Comparison of ENCODE assay signal across 8 cellular contexts in genomic region chr12:116924558-116925453, GRCh38. TPM values are rescaled to one million over a fixed set of nuclear protein-coding genes. Genes with fewer than 3 reads are reported as not detected.
DNase-seq lines count a peak whose midpoint lies in the region; ATAC-seq and TF ChIP-seq lines count a peak whose summit lies in the region.

No MANE protein-coding gene starts in this region.

- H3K9ac ChIP-seq in adipocyte (ENCODE audit: low read length), result no peak overlapping the region

- intact Hi-C loops in spleen (cut with DNase I; ENCODE audit: low total_unique reads) (no loop called here), sciatic nerve (cut with DNase I) (no loop called here)

- H3K4me1 ChIP-seq in adipocyte (ENCODE audit: control insufficient read depth, insufficient read depth, low read length) (peaks cover 48% of the 10 kb centered on the region), spleen (peaks cover 8 to 73% (median 22%) of the 10 kb centered on the region in 6 donors)

- H3K27me3 ChIP-seq in adipocyte (replicated peaks; ENCODE audit: control insufficient read depth, insufficient read depth, low read length), result no peaks in the 10 kb centered on the region
- no peaks in the 10 kb centered on the region for H3K27me3 ChIP-seq in spleen (replicated peaks in 1 of 7)

- DNase-seq in RKO (ENCODE audit: low spot score), result peak; percentile 92
- DNase-seq in adipocyte (ENCODE audit: low read depth), result peak; percentile 44
- DNase-seq in non-pigmented ciliary epithelial cell (ENCODE audit: low read depth), result peak; percentile 67
- no peak for DNase-seq in spleen
- no peak for DNase-seq in GM10266 (ENCODE audit: extremely low spot score)
- DNase-seq in sciatic nerve (ENCODE audit: low spot score), result no peak

- no peak for TF ChIP-seq POLR2A in spleen (IDR thresholded peaks at IDR 0.05)

- H3K36me3 ChIP-seq in adipocyte (ENCODE audit: control insufficient read depth, insufficient read depth, low read length, severe bottlenecking) (peaks cover 17% of the 10 kb centered on the region), spleen (peaks cover 0 to 28% (median 13%) of the 10 kb centered on the region in 6 donors)

- no peaks in the 10 kb centered on the region for H3K9me3 ChIP-seq in adipocyte (ENCODE audit: control insufficient read depth, low read length)
- H3K9me3 ChIP-seq in spleen, result no peaks in the 10 kb centered on the region

- TF ChIP-seq CTCF in spleen (IDR thresholded peaks at IDR 0.05 in 8 of 11, conservative IDR thresholded peaks at IDR 0.05 in 3 of 11) (no peak), GM10266 (IDR thresholded peaks at IDR 0.05; ENCODE audit: control insufficient read depth, insufficient read depth, low read depth, missing control alignments) (no peak)

- peak; percentile 67 for ATAC-seq in GM18873 (IDR thresholded peaks at IDR 0.05; ENCODE audit: low FRiP score, unreplicated experiment)
- peak; percentile 73 for ATAC-seq in HG02970 (IDR thresholded peaks at IDR 0.05; ENCODE audit: low FRiP score, unreplicated experiment)
- ATAC-seq in sciatic nerve, result no peak

- H3K27ac ChIP-seq in spleen, result peak overlapping the region in 1 of 8 donors; percentile 10

- 51 to 75% (median 56%) methylated on average over 5 of the region's 5 CpGs for WGBS in spleen, 5 donors

- H3K4me3 ChIP-seq in adipocyte (ENCODE audit: low read length) (no peak overlapping the region), spleen (no peak overlapping the region)

RNA-seq across cellular contexts. Expression of gene FBXW8, which starts 14.1 kb away (rescaled TPM):
- 10 to 100 TPM; 10.5 to 17.3 (median 14.0) TPM for total RNA-seq in spleen
- polyA plus RNA-seq in spleen, result 1 to 10 TPM; 2.2 to 4.2 (median 3.6) TPM
- 12.9 TPM for total RNA-seq in sciatic nerve

RNA-seq across cellular contexts. Expression of gene HRK, which starts 43.6 kb away (rescaled TPM):
- total RNA-seq in spleen (under 1 TPM in 6 of 7 donors, not detected in 1; 0.13 to 0.58 (median 0.40) TPM), sciatic nerve (0.22 TPM)
- under 1 TPM; 0.07 to 0.76 (median 0.13) TPM for polyA plus RNA-seq in spleen

Comparison
In these comparisons a context has a peak if more than half of its experiments do, and no peak if none do; other contexts are left out.
1. DNase-seq: peak in RKO (single experiment), adipocyte (single experiment) and non-pigmented ciliary epithelial cell (single experiment); none in spleen (single experiment), GM10266 (single experiment) and sciatic nerve (single experiment).